Comparison of ENCODE assay signal across 1 cellular context in genomic region chr18:50465211-50466153, GRCh38.
TF ChIP-seq lines count a peak whose summit lies in the region.

No MANE protein-coding gene starts in this region.

TF ChIP-seq in K562, 482 proteins besides CTCF, POLR2A, EP300 and RAD21 (continued from another document):
- no peak for TF ChIP-seq ZNF695 (CRISPR knock-in tag; IDR thresholded peaks at IDR 0.05)
- TF ChIP-seq MAFK (IDR thresholded peaks at IDR 0.05; ENCODE audit: low read length): peak; percentile 25; the same call in 1 of the 2 replicates
- peak; percentile 45 for TF ChIP-seq C11orf30 (IDR thresholded peaks at IDR 0.05; ENCODE audit: low read depth)
- TF ChIP-seq MAFG (tag; conservative IDR thresholded peaks at IDR 0.05): peak; percentile 31; the same call in 1 of the 2 replicates
